ENCODE assay signal across 34 cellular contexts in genomic region chr11:128942807-128943430, GRCh38. TPM values are rescaled to one million over a fixed set of nuclear protein-coding genes. Genes with fewer than 3 reads are reported as not detected.
DNase-seq lines count a peak whose midpoint lies in the region; FAIRE-seq and TF ChIP-seq lines count a peak whose summit lies in the region.
"Had no signal": no experiment of that assay in that cellular context is flagged by ENCODE, and none has a peak within 500 bp of the region (broad histone marks: within the 10 kb centered on the region; RNA-seq: fewer than 3 reads in every experiment).

Gene TP53AIP1 (minus strand): TSS chr11:128942871. CDS start chr11:128937818, 5,053 bp downstream.

- H3K36me3 ChIP-seq in mammary epithelial cell (ENCODE audit: insufficient read depth, low read length) (no peaks in the 10 kb centered on the region), keratinocyte (ENCODE audit: control insufficient read depth in 2 of 2, extremely low read depth in 1 of 2, insufficient read depth in 2 of 2, low read length in 2 of 2) (no peaks in the 10 kb centered on the region)
- H3K36me3 ChIP-seq: gastroesophageal sphincter had no signal

- H3K9ac ChIP-seq in mammary epithelial cell (ENCODE audit: insufficient read depth, low read length) (no peak within 1 kb of the TSS), keratinocyte (ENCODE audit: control insufficient read depth, extremely low read depth, insufficient read depth, low read length) (peak within 1 kb of the TSS; percentile 82)

- CTCF ChIA-PET in mammary epithelial cell (lab: Charles Lee; ENCODE audit: low non-redundant PET): interaction anchor here (0.5 kb wide), 1 partner anchor 36 kb away, joined by 12 read pairs; no protein-coding TSS in a partner anchor

- H2AFZ ChIP-seq in mammary epithelial cell (ENCODE audit: low read depth, low read length) (peak within 1 kb of the TSS; percentile 93), keratinocyte (ENCODE audit: control insufficient read depth, low read length) (peak within 1 kb of the TSS; percentile 96)
- H2AFZ ChIP-seq: hepatocyte, PC-9 had no signal

- no peaks in the 10 kb centered on the region for H3K9me3 ChIP-seq in mammary epithelial cell (replicated peaks; ENCODE audit: insufficient read depth, low read length)
- no peaks in the 10 kb centered on the region for H3K9me3 ChIP-seq in keratinocyte (ENCODE audit: control insufficient read depth, low read depth, low read length)
- H3K9me3 ChIP-seq: gastroesophageal sphincter, psoas muscle had no signal

- 48% methylated on average over 22 of the region's 22 CpGs for WGBS in mammary epithelial cell (ENCODE audit: low coverage, missing lambda C conversion rate)

- H3K4me2 ChIP-seq in mammary epithelial cell (ENCODE audit: insufficient read depth, low read depth, low read length) (peak within 1 kb of the TSS; percentile 81), keratinocyte (ENCODE audit: control insufficient read depth, extremely low read depth, insufficient read depth, low read depth, low read length) (peak within 1 kb of the TSS; percentile 95)
- H3K4me2 ChIP-seq: hepatocyte, PC-9 had no signal

- H3K4me1 ChIP-seq in mammary epithelial cell (ENCODE audit: insufficient read depth, low read length) (peaks cover 38% of the 10 kb centered on the region), keratinocyte (ENCODE audit: control insufficient read depth, extremely low read depth, insufficient read depth, low read length) (peaks cover 49% of the 10 kb centered on the region)
- H3K4me1 ChIP-seq: gastroesophageal sphincter, psoas muscle had no signal

- H3K9me1 ChIP-seq in keratinocyte (ENCODE audit: control insufficient read depth, extremely low read depth, insufficient read depth, low read length): no peaks in the 10 kb centered on the region

- H3K27ac ChIP-seq in mammary epithelial cell (ENCODE audit: insufficient read depth, low read depth, low read length) (peak within 1 kb of the TSS; percentile 69), keratinocyte (ENCODE audit: control insufficient read depth, insufficient read depth, low read length) (peak within 1 kb of the TSS; percentile 92), skin epidermis (peak within 1 kb of the TSS; percentile 23 to 86 (median 72))
- H3K27ac ChIP-seq: 22Rv1, gastroesophageal sphincter, hepatocyte, PC-9, psoas muscle had no signal

- in situ Hi-C loops in mammary epithelial cell (cut with MboI; ENCODE audit: low sequenced_read_pairs in 2 of 2): no loop called here

- intact Hi-C loops in mammary epithelial cell (cut with micrococcal nuclease): no loop called here

- H3K27me3 ChIP-seq in mammary epithelial cell (ENCODE audit: insufficient read depth, low read length) (no peaks in the 10 kb centered on the region), keratinocyte (ENCODE audit: control insufficient read depth, extremely low read depth, insufficient read depth, low read length) (no peaks in the 10 kb centered on the region)
- H3K27me3 ChIP-seq: hepatocyte had no signal

- dilution Hi-C loops in mammary epithelial cell (cut with HindIII; ENCODE audit: low sequenced_read_pairs) (no loop called here), keratinocyte (cut with MboI; ENCODE audit: extremely low pct_ligation_motif_present, low sequenced_read_pairs) (no loop called here)

- H3K79me2 ChIP-seq in mammary epithelial cell (ENCODE audit: insufficient read depth, low read length): no peaks in the 10 kb centered on the region
- H3K79me2 ChIP-seq in keratinocyte (ENCODE audit: control insufficient read depth, insufficient read depth, low read length): peaks cover 4% of the 10 kb centered on the region
- H3K79me2 ChIP-seq: hepatocyte had no signal

- peak; percentile 57 for FAIRE-seq in keratinocyte (lab: Jason Lieb, UNC)
- FAIRE-seq: astrocyte, TTC549 had no signal

- H3K4me3 ChIP-seq in mammary epithelial cell (replicated peaks in 1 of 3; ENCODE audit: insufficient read depth in 1 of 3, low read depth in 2 of 3, low read length in 3 of 3): no peak within 1 kb of the TSS
- peak within 1 kb of the TSS; percentile 34 to 69 (median 65) for H3K4me3 ChIP-seq in keratinocyte (ENCODE audit: control insufficient read depth in 2 of 3, extremely low read depth in 1 of 3, insufficient read depth in 2 of 3, low read depth in 1 of 3, low read length in 3 of 3)
- peak within 1 kb of the TSS; percentile 18 to 40 (median 24) for H3K4me3 ChIP-seq in skin epidermis
- H3K4me3 ChIP-seq: gastroesophageal sphincter, hepatocyte, PC-9, psoas muscle had no signal

- TF ChIP-seq CTCF in mammary epithelial cell (conservative IDR thresholded peaks at IDR 0.05 in 1 of 2, IDR thresholded peaks at IDR 0.05 in 1 of 2; ENCODE audit: extremely low read depth in 1 of 2, insufficient read depth in 1 of 2, low read depth in 1 of 2, low read length in 2 of 2): no peak
- no peak for TF ChIP-seq CTCF in keratinocyte (optimal IDR thresholded peaks at IDR 0.05 in 1 of 3, IDR thresholded peaks at IDR 0.05 in 1 of 3, conservative IDR thresholded peaks at IDR 0.05 in 1 of 3; ENCODE audit: extremely low read depth in 1 of 3, insufficient read depth in 2 of 3, low read length in 3 of 3)

- DNase-seq in NCI-H1092 treated with DMSO at 0.1 percent for 48 hours (lab: John Stamatoyannopoulos, UW): peak; percentile 19
- DNase-seq in NCI-H1092 (lab: John Stamatoyannopoulos, UW): no peak
- DNase-seq in mammary epithelial cell: no peak
- DNase-seq in keratinocyte (ENCODE audit: low read depth, low spot score): no peak
- no peak for DNase-seq in NCI-H345 (lab: John Stamatoyannopoulos, UW)
- no peak for DNase-seq in activated CD8-positive, alpha-beta memory T cell treated with anti-CD3 and anti-CD28 coated beads, Interleukin-2, amount 50 U/mL, for 4 hours
- DNase-seq in dermis blood vessel endothelial cell: no peak
- DNase-seq: activated CD4-positive, alpha-beta T cell treated with anti-CD3 and anti-CD28 coated beads, Interleukin-2, amount 50 U/mL, for 1 hour; activated CD4-positive, CD25-positive, alpha-beta regulatory T cell; activated naive CD8-positive, alpha-beta T cell treated with anti-CD3 and anti-CD28 coated beads, Interleukin-2, amount 50 U/mL, for 24 hours; activated T-cell treated with anti-CD3 and anti-CD28 coated beads, Interleukin-2, amount 50 U/mL, for 72 hours; CD4-positive, CD25-positive, alpha-beta regulatory T cell; DND-41; endodermal cell; GF-D8; HFFc6; left colon; mesendoderm; NCI-H187; NCI-H524 treated with DMSO at 0.1 percent for 48 hours; PC-9; psoas muscle; SHP77; stimulated activated CD4-positive, alpha-beta T cell treated with anti-CD3 and anti-CD28 coated beads, Interleukin-15, amount 100 ng/mL, for 24 hours; T-helper 17 cell had no signal

- BruUV-seq in mammary epithelial cell (replicated peaks; lab: Mats Ljungman, UMichigan): no TSS peak

- H4K20me1 ChIP-seq in mammary epithelial cell (ENCODE audit: insufficient read depth, low read length) (no peaks in the 10 kb centered on the region), keratinocyte (ENCODE audit: control insufficient read depth, extremely low read depth, insufficient read depth, low read length) (no peaks in the 10 kb centered on the region)

RNA-seq across cellular contexts. Expression of gene TP53AIP1, which starts in this region (rescaled TPM):
- 10 to 100 TPM in 1 of 2 donors, 1 to 10 TPM in 1; 8.2 to 12.0 TPM for total RNA-seq in mammary epithelial cell
- polyA plus RNA-seq in mammary epithelial cell: 1.3 TPM
- polyA minus RNA-seq in mammary epithelial cell: not detected
- polyA plus RNA-seq in keratinocyte: 21.2 to 75.2 TPM (median 37.1 TPM) in 3 replicates
- 6.4 TPM for polyA plus RNA-seq in keratinocyte (2011; ENCODE audit: low read depth)
- 34.5 and 40.4 TPM in 2 replicates for polyA plus RNA-seq in keratinocyte (2011; cell fraction: cytosol; rRNA removed)
- 57.7 and 84.9 TPM in 2 replicates for polyA plus RNA-seq in keratinocyte (2011; cell fraction: nucleus; rRNA removed)
- 21.3 and 29.2 TPM in 2 replicates for polyA plus RNA-seq in keratinocyte (2012; ENCODE audit: low replicate concordance)
- 8.5 to 35.0 TPM (median 15.4 TPM) in 3 replicates for polyA minus RNA-seq in keratinocyte
- polyA minus RNA-seq in keratinocyte (2011; cell fraction: cytosol; rRNA and poly(A)+ RNA removed): 15.9 TPM
- 12.5 and 15.3 TPM in 2 replicates for polyA minus RNA-seq in keratinocyte (2011; cell fraction: nucleus; rRNA and poly(A)+ RNA removed)
- not detected in 2 replicates for total RNA-seq in dermis blood vessel endothelial cell
- total RNA-seq: CD4-positive, CD25-positive, alpha-beta regulatory T cell; endodermal cell; fibroblast of lung; HFFc6; PC-9; subcutaneous adipose tissue; T-helper 17 cell had no signal
- polyA plus RNA-seq: CD4-positive, CD25-positive, alpha-beta regulatory T cell; fibroblast of lung; IgD-negative memory B cell had no signal

Comparison
In these comparisons a context has a peak if more than half of its experiments do, and no peak if none do; other contexts are left out.
1. H3K4me3 ChIP-seq: peak in keratinocyte (3 of 3) and skin epidermis (7 of 7); none in mammary epithelial cell (0 of 3).
2. Peak in every context shown above with its lines, with median percentiles within 50 percentile points of each other: H3K27ac ChIP-seq.